17 cellular contexts compared by ENCODE assay signal in the genomic region with DNA sequence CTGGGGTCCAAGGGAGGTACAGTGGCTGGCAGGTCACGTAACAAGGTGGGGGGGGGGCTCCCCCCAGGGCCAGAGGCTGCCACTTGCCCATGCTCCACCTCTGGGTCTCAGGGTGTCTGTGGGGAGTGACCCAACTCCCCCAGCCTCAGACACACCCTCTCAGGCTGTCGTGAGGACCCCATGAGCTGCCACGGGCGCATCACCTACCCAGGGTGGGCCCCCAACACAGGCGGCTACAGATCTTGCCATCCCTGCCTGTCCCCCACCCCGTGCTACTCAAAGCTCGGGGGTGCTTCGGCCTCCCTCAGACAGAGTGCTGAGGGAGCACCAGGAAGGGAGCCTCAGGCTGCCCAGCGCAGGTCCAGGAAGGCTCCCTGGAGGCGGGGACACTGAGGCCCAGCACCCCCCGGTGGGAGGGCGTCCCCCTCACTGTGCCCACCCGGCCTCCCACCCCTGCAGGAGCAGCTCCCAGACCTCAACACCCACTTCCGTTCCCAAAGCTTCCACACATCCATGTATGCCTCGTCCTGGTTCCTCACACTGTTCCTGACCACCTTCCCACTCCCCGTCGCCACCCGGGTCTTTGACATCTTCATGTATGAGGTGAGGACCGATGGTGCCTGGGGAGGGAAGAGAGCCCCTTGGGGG. TPM values are rescaled to one million over a fixed set of nuclear protein-coding genes. Genes with fewer than 3 reads are reported as not detected.
"Had no signal": no experiment of that assay in that cellular context is flagged by ENCODE, and none has a peak within 500 bp of the region (broad histone marks: within the 10 kb centered on the region; RNA-seq: fewer than 3 reads in every experiment).

No MANE protein-coding gene starts in this region.

- H3K27ac ChIP-seq: breast epithelium, left ventricle myocardium inferior, spleen, tibial artery, WERI-Rb-1 had no signal

- H3K27me3 ChIP-seq: breast epithelium had no signal

- H3K9me3 ChIP-seq: breast epithelium, left ventricle myocardium inferior, spleen, tibial artery had no signal

- DNase-seq: activated CD4-positive, alpha-beta T cell treated with anti-CD3 and anti-CD28 coated beads for 1 hour; activated CD8-positive, alpha-beta memory T cell treated with anti-CD3 and anti-CD28 coated beads for 24 hours; activated gamma-delta T cell; left ventricle myocardium inferior; naive thymus-derived CD8-positive, alpha-beta T cell; spleen; stimulated activated CD4-positive, alpha-beta T cell treated with anti-CD3 and anti-CD28 coated beads, Interleukin-4, amount 100 ng/mL, for 4 hours; tibial artery; WERI-Rb-1 had no signal

- ATAC-seq: naive thymus-derived CD8-positive, alpha-beta T cell; stimulated activated memory B cell treated with anti-CD40 and anti-IgM and Interleukin-4, amounts not matched to agents 10 μg/mL and 1 μg/mL and 100 μg/mL, for 72 hours had no signal

- H3K36me3 ChIP-seq: breast epithelium, left ventricle myocardium inferior, WERI-Rb-1 had no signal

- H3K4me3 ChIP-seq: breast epithelium, left ventricle myocardium inferior, spleen, tibial artery had no signal

- FAIRE-seq: astrocyte, colon, frontal cortex, keratinocyte, urothelium cell line had no signal

RNA-seq across cellular contexts. Expression of gene PRR36, which starts 23.1 kb away (rescaled TPM):
- total RNA-seq: left ventricle myocardium inferior had no signal
- polyA plus RNA-seq: keratinocyte had no signal

RNA-seq across cellular contexts. Expression of gene LRRC8E, which starts 37.2 kb away (rescaled TPM):
- total RNA-seq: frontal cortex; naive thymus-derived CD8-positive, alpha-beta T cell; T-helper 2 cell treated with Interferon-gamma antibody and Interleukin-4, amounts not matched to agents 100 ng/mL and 5 ng/mL, for 36 hours had no signal
- polyA plus RNA-seq: naive thymus-derived CD8-positive, alpha-beta T cell had no signal
